29 cellular contexts compared by ENCODE assay signal in genomic region chr7:44311561-44312495, GRCh38. TPM values are rescaled to one million over a fixed set of nuclear protein-coding genes. Genes with fewer than 3 reads are reported as not detected.
DNase-seq lines count a peak whose midpoint lies in the region; ATAC-seq and TF ChIP-seq lines count a peak whose summit lies in the region.
"Had no signal": no experiment of that assay in that cellular context is flagged by ENCODE, and none has a peak within 500 bp of the region (broad histone marks: within the 10 kb centered on the region; RNA-seq: fewer than 3 reads in every experiment).

No MANE protein-coding gene starts in this region.

- H3K9me3 Mint-ChIP-seq in activated CD8-positive, alpha-beta memory T cell treated with anti-CD3 and anti-CD28 coated beads, Interleukin-2, amount 10 ng/mL, durations not matched to agents 7 days and 5 days (ENCODE audit: low read depth): no peaks in the 10 kb centered on the region
- H3K9me3 Mint-ChIP-seq in activated naive CD8-positive, alpha-beta T cell treated with anti-CD3 and anti-CD28 coated beads, Interleukin-2, amount 50 U/mL, for 24 hours: no peaks in the 10 kb centered on the region
- H3K9me3 Mint-ChIP-seq: activated naive CD4-positive, alpha-beta T cell treated with anti-CD3 and anti-CD28 coated beads, Interleukin-2, amount 50 U/mL, for 72 hours; WTC11 had no signal

- peak overlapping the region; percentile 87 to 94 (median 90) for H3K27ac ChIP-seq in gastrocnemius medialis
- H3K27ac ChIP-seq: esophagus squamous epithelium, gastroesophageal sphincter, prostate gland, thyroid gland had no signal

- CTCF ChIA-PET in activated CD8-positive, alpha-beta memory T cell treated with anti-CD3 and anti-CD28 coated beads, Interleukin-2, amount 10 ng/mL, durations not matched to agents 7 days and 5 days (lab: Charles Lee): no interaction called here

- peaks cover 8% of the 10 kb centered on the region for H3K4me1 Mint-ChIP-seq in activated CD8-positive, alpha-beta memory T cell treated with anti-CD3 and anti-CD28 coated beads, Interleukin-2, amount 10 ng/mL, durations not matched to agents 7 days and 5 days
- H3K4me1 Mint-ChIP-seq in activated naive CD8-positive, alpha-beta T cell treated with anti-CD3 and anti-CD28 coated beads, Interleukin-2, amount 50 U/mL, for 24 hours: peaks cover 4% of the 10 kb centered on the region

- no peak overlapping the region for H3K4me3 ChIP-seq in gastrocnemius medialis
- H3K4me3 ChIP-seq: esophagus squamous epithelium, gastroesophageal sphincter, K562, prostate gland, thyroid gland had no signal

- ATAC-seq in activated CD8-positive, alpha-beta memory T cell treated with anti-CD3 and anti-CD28 coated beads, Interleukin-2, amount 10 ng/mL, durations not matched to agents 7 days and 5 days: no peak
- ATAC-seq in gastrocnemius medialis (no peak), SK-N-SH treated with all-trans-retinoic acid at 6 μM for 48 hours (no peak)
- ATAC-seq in activated naive CD8-positive, alpha-beta T cell treated with anti-CD3 and anti-CD28 coated beads, Interleukin-2, amount 50 U/mL, for 24 hours: no peak
- ATAC-seq: activated naive CD4-positive, alpha-beta T cell treated with anti-CD3 and anti-CD28 coated beads, Interleukin-2, amount 50 U/mL, for 72 hours; gastroesophageal sphincter; K562; WTC11 had no signal

- no peak overlapping the region for H3K4me3 Mint-ChIP-seq in activated CD8-positive, alpha-beta memory T cell treated with anti-CD3 and anti-CD28 coated beads, Interleukin-2, amount 10 ng/mL, durations not matched to agents 7 days and 5 days
- no peak overlapping the region for H3K4me3 Mint-ChIP-seq in activated naive CD8-positive, alpha-beta T cell treated with anti-CD3 and anti-CD28 coated beads, Interleukin-2, amount 50 U/mL, for 24 hours
- H3K4me3 Mint-ChIP-seq: WTC11 had no signal

- peaks cover 40 to 48% of the 10 kb centered on the region in 2 donors for H3K4me1 ChIP-seq in gastrocnemius medialis
- H3K4me1 ChIP-seq: prostate gland had no signal

- H3K36me3 ChIP-seq in gastrocnemius medialis: no peaks in the 10 kb centered on the region
- H3K36me3 ChIP-seq: esophagus squamous epithelium, gastroesophageal sphincter, prostate gland, thyroid gland had no signal

- no peak for TF ChIP-seq CTCF in gastrocnemius medialis (IDR thresholded peaks at IDR 0.05 in 4 of 5, conservative IDR thresholded peaks at IDR 0.05 in 1 of 5)

- peaks cover 30% of the 10 kb centered on the region for H3K27me3 Mint-ChIP-seq in activated CD8-positive, alpha-beta memory T cell treated with anti-CD3 and anti-CD28 coated beads, Interleukin-2, amount 10 ng/mL, durations not matched to agents 7 days and 5 days
- H3K27me3 Mint-ChIP-seq in activated naive CD8-positive, alpha-beta T cell treated with anti-CD3 and anti-CD28 coated beads, Interleukin-2, amount 50 U/mL, for 24 hours: peaks cover 16% of the 10 kb centered on the region

- H3K27ac Mint-ChIP-seq in activated CD8-positive, alpha-beta memory T cell treated with anti-CD3 and anti-CD28 coated beads, Interleukin-2, amount 10 ng/mL, durations not matched to agents 7 days and 5 days: no peak overlapping the region
- H3K27ac Mint-ChIP-seq in activated naive CD8-positive, alpha-beta T cell treated with anti-CD3 and anti-CD28 coated beads, Interleukin-2, amount 50 U/mL, for 24 hours: no peak overlapping the region
- H3K27ac Mint-ChIP-seq: activated naive CD4-positive, alpha-beta T cell treated with anti-CD3 and anti-CD28 coated beads, Interleukin-2, amount 50 U/mL, for 72 hours; WTC11 had no signal

- DNase-seq in H4 (ENCODE audit: low spot score): peak; percentile 11
- peak; percentile 34 for DNase-seq in activated CD8-positive, alpha-beta memory T cell treated with anti-CD3 and anti-CD28 coated beads, Interleukin-2, amount 10 ng/mL, durations not matched to agents 7 days and 5 days
- DNase-seq in iPS-NIHi7 (ENCODE audit: extremely low spot score): peak; percentile 5
- no peak for DNase-seq in gastrocnemius medialis
- no peak for DNase-seq in erythroblast (lab: John Stamatoyannopoulos, UW)
- no peak for DNase-seq in activated naive CD8-positive, alpha-beta T cell treated with anti-CD3 and anti-CD28 coated beads, Interleukin-2, amount 50 U/mL, for 24 hours
- DNase-seq in hypothalamus (lab: John Stamatoyannopoulos, UW): no peak
- DNase-seq: activated CD4-positive, alpha-beta T cell treated with anti-CD3 and anti-CD28 coated beads, Interleukin-2, amount 50 U/mL, for 48 hours; CD4-positive, alpha-beta memory T cell; effector memory CD4-positive, alpha-beta T cell; esophagus squamous epithelium; GDM1; HCEC 1CT; kidney glomerular epithelial cell; MM.1S; NCI-H146; NCI-H2171 treated with DMSO at 0.1 percent for 48 hours; NCI-H69; SK-N-SH; small intestine; stimulated activated naive CD4-positive, alpha-beta T cell; thyroid gland had no signal

- intact Hi-C loops in gastrocnemius medialis (cut with DNase I; ENCODE audit: low total_unique reads): loop anchor here (5.0 kb wide), 2 partner anchors 190 to 535 kb away; partner anchors contain the start of genes H2AZ2 and POLD2

- no peaks in the 10 kb centered on the region for H3K36me3 Mint-ChIP-seq in activated CD8-positive, alpha-beta memory T cell treated with anti-CD3 and anti-CD28 coated beads, Interleukin-2, amount 10 ng/mL, durations not matched to agents 7 days and 5 days
- no peaks in the 10 kb centered on the region for H3K36me3 Mint-ChIP-seq in activated naive CD8-positive, alpha-beta T cell treated with anti-CD3 and anti-CD28 coated beads, Interleukin-2, amount 50 U/mL, for 24 hours (ENCODE audit: low read depth)
- H3K36me3 Mint-ChIP-seq: activated naive CD4-positive, alpha-beta T cell treated with anti-CD3 and anti-CD28 coated beads, Interleukin-2, amount 50 U/mL, for 72 hours; CD4-positive, alpha-beta memory T cell; WTC11 had no signal

- H3K9me3 ChIP-seq in gastrocnemius medialis: no peaks in the 10 kb centered on the region
- H3K9me3 ChIP-seq: esophagus squamous epithelium, prostate gland, SK-N-SH, thyroid gland had no signal

- in situ Hi-C loops in gastrocnemius medialis (cut with MboI; ENCODE audit: low sequenced_read_pairs in 4 of 4): no loop called here

- TF ChIP-seq POLR2A in gastrocnemius medialis (IDR thresholded peaks at IDR 0.05) (no peak), erythroblast (IDR thresholded peaks at IDR 0.05; ENCODE audit: low read length) (no peak)

- no peaks in the 10 kb centered on the region for H3K27me3 ChIP-seq in gastrocnemius medialis
- H3K27me3 ChIP-seq: thyroid gland had no signal

TF ChIP-seq in SK-N-SH treated with all-trans-retinoic acid at 6 μM for 48 hours, 23 proteins besides CTCF, POLR2A, EP300 and RAD21 (continues in another document):
- TF ChIP-seq GLIS3 (CRISPR knock-in tag; IDR thresholded peaks at IDR 0.05) (no peak), TOX (CRISPR knock-in tag; IDR thresholded peaks at IDR 0.05; ENCODE audit: borderline replicate concordance) (no peak), ZFP3 (CRISPR knock-in tag; IDR thresholded peaks at IDR 0.05) (no peak), TCF4 (CRISPR knock-in tag; IDR thresholded peaks at IDR 0.05; ENCODE audit: borderline replicate concordance) (no peak), OSR1 (CRISPR knock-in tag; IDR thresholded peaks at IDR 0.05) (no peak), PATZ1 (CRISPR knock-in tag; IDR thresholded peaks at IDR 0.05; ENCODE audit: borderline replicate concordance) (no peak), SNAI2 (CRISPR knock-in tag; IDR thresholded peaks at IDR 0.05) (no peak), ZC3H10 (CRISPR knock-in tag; IDR thresholded peaks at IDR 0.05) (no peak), ESRRG (CRISPR knock-in tag; IDR thresholded peaks at IDR 0.05) (no peak)
- TF ChIP-seq, protein P1, sequence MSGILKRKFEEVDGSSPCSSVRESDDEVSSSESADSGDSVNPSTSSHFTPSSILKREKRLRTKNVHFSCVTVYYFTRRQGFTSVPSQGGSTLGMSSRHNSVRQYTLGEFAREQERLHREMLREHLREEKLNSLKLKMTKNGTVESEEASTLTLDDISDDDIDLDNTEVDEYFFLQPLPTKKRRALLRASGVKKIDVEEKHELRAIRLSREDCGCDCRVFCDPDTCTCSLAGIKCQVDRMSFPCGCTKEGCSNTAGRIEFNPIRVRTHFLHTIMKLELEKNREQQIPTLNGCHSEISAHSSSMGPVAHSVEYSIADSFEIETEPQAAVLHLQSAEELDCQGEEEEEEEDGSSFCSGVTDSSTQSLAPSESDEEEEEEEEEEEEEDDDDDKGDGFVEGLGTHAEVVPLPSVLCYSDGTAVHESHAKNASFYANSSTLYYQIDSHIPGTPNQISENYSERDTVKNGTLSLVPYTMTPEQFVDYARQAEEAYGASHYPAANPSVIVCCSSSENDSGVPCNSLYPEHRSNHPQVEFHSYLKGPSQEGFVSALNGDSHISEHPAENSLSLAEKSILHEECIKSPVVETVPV (CRISPR knock-in tag; IDR thresholded peaks at IDR 0.05): no peak
- TF ChIP-seq, protein P2, sequence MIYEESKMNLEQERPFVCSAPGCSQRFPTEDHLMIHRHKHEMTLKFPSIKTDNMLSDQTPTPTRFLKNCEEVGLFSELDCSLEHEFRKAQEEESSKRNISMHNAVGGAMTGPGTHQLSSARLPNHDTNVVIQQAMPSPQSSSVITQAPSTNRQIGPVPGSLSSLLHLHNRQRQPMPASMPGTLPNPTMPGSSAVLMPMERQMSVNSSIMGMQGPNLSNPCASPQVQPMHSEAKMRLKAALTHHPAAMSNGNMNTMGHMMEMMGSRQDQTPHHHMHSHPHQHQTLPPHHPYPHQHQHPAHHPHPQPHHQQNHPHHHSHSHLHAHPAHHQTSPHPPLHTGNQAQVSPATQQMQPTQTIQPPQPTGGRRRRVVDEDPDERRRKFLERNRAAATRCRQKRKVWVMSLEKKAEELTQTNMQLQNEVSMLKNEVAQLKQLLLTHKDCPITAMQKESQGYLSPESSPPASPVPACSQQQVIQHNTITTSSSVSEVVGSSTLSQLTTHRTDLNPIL (CRISPR knock-in tag; IDR thresholded peaks at IDR 0.05; ENCODE audit: low read depth): no peak

RNA-seq across cellular contexts. Expression of gene CAMK2B, which starts 13.6 kb away (rescaled TPM):
- total RNA-seq in H4 (2014; rRNA removed; shearing (Covaris generic)): 0.06 TPM in 1 of 2 replicates, not detected in the other
- under 1 TPM in 1 of 2 experiments, not detected in 1; 0.63 TPM for total RNA-seq in activated CD8-positive, alpha-beta memory T cell treated with anti-CD3 and anti-CD28 coated beads, Interleukin-2, amount 10 ng/mL, durations not matched to agents 7 days and 5 days
- 10 to 100 TPM; 35.3 to 64.8 (median 46.0) TPM for total RNA-seq in gastrocnemius medialis
- total RNA-seq: CD4-positive, alpha-beta memory T cell; mononuclear cell had no signal

Comparison
In these comparisons a context has a peak if more than half of its experiments do, and no peak if none do; other contexts are left out.
1. DNase-seq: peak in H4 (single experiment), activated CD8-positive, alpha-beta memory T cell treated with anti-CD3 and anti-CD28 coated beads, Interleukin-2, amount 10 ng/mL, durations not matched to agents 7 days and 5 days (single experiment) and iPS-NIHi7 (single experiment); none in gastrocnemius medialis (0 of 2), erythroblast (0 of 2), activated naive CD8-positive, alpha-beta T cell treated with anti-CD3 and anti-CD28 coated beads, Interleukin-2, amount 50 U/mL, for 24 hours (single experiment) and hypothalamus (0 of 51).
2. RNA of gene CAMK2B, which starts 13.6 kb away (total RNA-seq): 35.3 to 64.8 TPM in gastrocnemius medialis; 0.63 TPM in activated CD8-positive, alpha-beta memory T cell treated with anti-CD3 and anti-CD28 coated beads, Interleukin-2, amount 10 ng/mL, durations not matched to agents 7 days and 5 days and 0.06 TPM in H4; every median in the first group is over 10 times any median in the second.